Comparison of ENCODE assay signal across 22 cellular contexts in genomic region chr1:62457955-62458354, GRCh38. TPM values are rescaled to one million over a fixed set of nuclear protein-coding genes. Genes with fewer than 3 reads are reported as not detected.
DNase-seq lines count a peak whose midpoint lies in the region; ATAC-seq and TF ChIP-seq lines count a peak whose summit lies in the region.
"Had no signal": no experiment of that assay in that cellular context is flagged by ENCODE, and none has a peak within 500 bp of the region (broad histone marks: within the 10 kb centered on the region; RNA-seq: fewer than 3 reads in every experiment).

No MANE protein-coding gene starts in this region.

- no peak overlapping the region for H3K9ac ChIP-seq in trophoblast cell (ENCODE audit: low read length)

- no peak overlapping the region for H3K18ac ChIP-seq in trophoblast cell (ENCODE audit: low read length)

- no CpG with 5 or more reads among the region's 7 CpGs for WGBS in trophoblast cell (ENCODE audit: extremely low coverage, insufficient coverage, insufficient read length)

- no peaks in the 10 kb centered on the region for H3K27me3 ChIP-seq in trophoblast cell (ENCODE audit: insufficient read depth, low read length)
- H3K27me3 ChIP-seq: BE2C had no signal

- peaks cover 0 to 6% of the 10 kb centered on the region in 2 experiments for H3K36me3 ChIP-seq in trophoblast cell (ENCODE audit: control insufficient read depth in 1 of 2, insufficient read depth in 2 of 2, low read length in 2 of 2)

- H2AK5ac ChIP-seq in trophoblast cell (ENCODE audit: low read length), result no peak overlapping the region

- ATAC-seq in sciatic nerve (peak; percentile 65), GM19463 (IDR thresholded peaks at IDR 0.05; ENCODE audit: unreplicated experiment) (no peak)
- ATAC-seq: GM12878 had no signal

- H3K14ac ChIP-seq in trophoblast cell (ENCODE audit: low read length), result no peak overlapping the region

- no peak overlapping the region for H2BK12ac ChIP-seq in trophoblast cell (ENCODE audit: low read length)

- H3K27ac ChIP-seq in caudate nucleus (ENCODE audit: low read depth, low read length), result peak overlapping the region; percentile 5
- H3K27ac ChIP-seq in trophoblast cell (ENCODE audit: low read depth, low read length), result no peak overlapping the region
- H3K27ac ChIP-seq: HL-60, SK-N-MC had no signal

- no peak overlapping the region for H3K4me2 ChIP-seq in trophoblast cell (ENCODE audit: low read length)

- in situ Hi-C loops in GM13977 (cut with MboI; ENCODE audit: low pct_unique_long_range_greater_than_20kb, low sequenced_read_pairs, unreplicated experiment), result no loop called here

- no peak overlapping the region for H3K4me3 ChIP-seq in trophoblast cell (ENCODE audit: low read depth, low read length)
- H3K4me3 ChIP-seq: GM12878, SK-N-MC had no signal

- H2AFZ ChIP-seq in trophoblast cell (ENCODE audit: insufficient read depth, low read length, poor library complexity), result no peak overlapping the region

- no peak overlapping the region for H2BK120ac ChIP-seq in trophoblast cell (ENCODE audit: insufficient read depth, low read length, poor library complexity)

- intact Hi-C loops in sciatic nerve (cut with DNase I), result no loop called here

- H4K8ac ChIP-seq in trophoblast cell (ENCODE audit: low read depth, low read length), result no peak overlapping the region

- H3K23ac ChIP-seq in trophoblast cell (ENCODE audit: low read length), result no peak overlapping the region

- no peaks in the 10 kb centered on the region for H3K79me2 ChIP-seq in trophoblast cell (ENCODE audit: control insufficient read depth, insufficient read depth, low read length, poor library complexity)

- H3K79me1 ChIP-seq in trophoblast cell (ENCODE audit: low read length), result no peaks in the 10 kb centered on the region

- no peak for TF ChIP-seq CTCF in GM13977 (IDR thresholded peaks at IDR 0.05; ENCODE audit: extremely low read depth, insufficient read depth, missing control alignments)

- H3K4me1 ChIP-seq in trophoblast cell (ENCODE audit: control insufficient read depth in 1 of 2, insufficient read depth in 2 of 2, low read length in 2 of 2), result no peaks in the 10 kb centered on the region
- H3K4me1 ChIP-seq: BE2C had no signal

- no peaks in the 10 kb centered on the region for H3K9me3 ChIP-seq in trophoblast cell (ENCODE audit: insufficient read depth, low read depth, low read length)
- H3K9me3 ChIP-seq: BE2C had no signal

- no peak overlapping the region for H4K91ac ChIP-seq in trophoblast cell (ENCODE audit: low read depth, low read length)

- DNase-seq in NCI-H2227 (lab: John Stamatoyannopoulos, UW; ENCODE audit: unreplicated experiment) (peak; percentile 24), NCI-H2227 treated with DMSO at 0.1 percent for 48 hours (lab: John Stamatoyannopoulos, UW) (no peak), NCI-H69 (lab: John Stamatoyannopoulos, UW) (peak; percentile 3), caudate nucleus (lab: John Stamatoyannopoulos, UW) (peak in 2 of 61 donors; percentile 6 to 19), sciatic nerve (ENCODE audit: low spot score) (no peak), trophoblast cell (no peak), GM13977 (ENCODE audit: low spot score) (no peak)
- DNase-seq: BE2C; CD4-positive, CD25-positive, alpha-beta regulatory T cell; COR-L47; DMS 273 treated with DMSO at 0.1 percent for 48 hours; EL; H7; NCI-H1417 treated with DMSO at 0.1 percent for 48 hours; NCI-H2029; NCI-H446 treated with DMSO at 0.1 percent for 48 hours; NK-92 treated with Interleukin-12 subunit alpha and Interleukin-12 subunit beta, amount 100 ng/mL, for 24 hours; SHP77 had no signal

- H3K4ac ChIP-seq in trophoblast cell (ENCODE audit: low read depth, low read length), result no peak overlapping the region

- H2BK5ac ChIP-seq in trophoblast cell (ENCODE audit: low read depth, low read length, poor library complexity), result no peak overlapping the region

- H4K12ac ChIP-seq in trophoblast cell (ENCODE audit: low read depth, low read length), result no peak overlapping the region

RNA-seq across cellular contexts. Expression of gene USP1, which starts 21.1 kb away (rescaled TPM):
- 34.0 TPM for total RNA-seq in sciatic nerve
- 24.4 and 24.9 TPM in 2 replicates for polyA plus RNA-seq in trophoblast cell (2013)

Comparison
In these comparisons a context has a peak if more than half of its experiments do, and no peak if none do; other contexts are left out.
1. DNase-seq: peak in NCI-H2227 (single experiment) and NCI-H69 (single experiment); none in NCI-H2227 treated with DMSO at 0.1 percent for 48 hours (single experiment), sciatic nerve (single experiment), trophoblast cell (0 of 2) and GM13977 (single experiment).